8 cellular contexts compared by ENCODE assay signal in the genomic region with DNA sequence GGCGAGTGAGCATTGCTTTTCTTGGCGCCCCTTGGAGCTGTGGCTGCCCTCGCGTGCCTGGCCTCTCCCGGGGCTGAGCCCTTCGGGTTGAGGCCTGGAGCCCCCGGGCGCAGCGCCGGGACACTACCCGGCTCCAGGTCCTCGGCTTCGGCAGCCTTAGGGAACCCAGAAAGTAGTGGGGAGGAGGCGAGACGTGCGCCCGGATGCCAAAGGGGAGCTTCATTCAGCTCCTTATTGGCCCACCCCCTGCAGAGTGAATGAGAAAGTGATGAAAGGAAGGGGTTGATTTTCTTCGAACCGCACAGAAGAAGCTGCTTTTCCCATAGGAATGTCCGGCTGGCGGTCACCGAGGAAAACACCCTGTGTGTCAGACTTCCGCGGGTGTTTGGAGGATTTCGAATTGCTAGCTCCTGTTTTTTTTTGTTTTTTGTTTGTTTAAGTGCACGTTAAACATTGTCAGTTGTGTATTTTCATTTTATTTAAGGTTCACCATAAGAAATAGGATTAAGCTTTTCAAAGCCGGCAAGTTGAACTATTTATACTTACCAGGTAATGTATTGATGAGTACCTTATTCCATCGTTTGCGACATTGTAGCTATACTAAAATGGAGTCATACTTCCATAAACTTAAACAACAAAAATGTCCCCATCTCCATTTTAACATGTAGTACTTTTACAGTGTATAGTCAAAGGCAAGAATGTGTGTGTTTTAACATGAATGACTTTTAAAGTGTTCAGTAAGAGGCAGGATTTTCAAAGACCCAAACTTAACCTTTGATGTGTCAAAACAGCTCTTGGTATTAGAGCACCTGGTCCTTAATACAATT. TPM values are rescaled to one million over a fixed set of nuclear protein-coding genes. Genes with fewer than 3 reads are reported as not detected.
DNase-seq lines count a peak whose midpoint lies in the region; ATAC-seq and TF ChIP-seq lines count a peak whose summit lies in the region.

No MANE protein-coding gene starts in this region.

- peak overlapping the region; percentile 76 for H3K9ac ChIP-seq in NT2/D1 (ENCODE audit: insufficient read length, low read depth)
- peak overlapping the region; percentile 92 for H3K9ac ChIP-seq in skeletal muscle satellite cell (ENCODE audit: low read depth, low read length)

- no peaks in the 10 kb centered on the region for H3K4me1 ChIP-seq in NT2/D1 (ENCODE audit: insufficient read depth, insufficient read length)
- peaks cover 22% of the 10 kb centered on the region for H3K4me1 ChIP-seq in skeletal muscle satellite cell (ENCODE audit: control insufficient read depth, insufficient read depth, low read length)

- H3K4me3 ChIP-seq in NT2/D1 (ENCODE audit: insufficient read length, low read depth) (peak overlapping the region; percentile 36), iPS-11a (ENCODE audit: low read depth, low read length) (peak overlapping the region; percentile 63), skeletal muscle satellite cell (ENCODE audit: low read length) (peak overlapping the region; percentile 76)

- ATAC-seq in GM18505 (IDR thresholded peaks at IDR 0.05; ENCODE audit: unreplicated experiment) (peak; percentile 12), HG02970 (IDR thresholded peaks at IDR 0.05; ENCODE audit: low FRiP score, unreplicated experiment) (peak; percentile 13)

- H3K36me3 ChIP-seq in NT2/D1 (ENCODE audit: insufficient read depth, insufficient read length, low read length) (peaks cover 36% of the 10 kb centered on the region), skeletal muscle satellite cell (ENCODE audit: insufficient read depth, low read length) (peaks cover 37% of the 10 kb centered on the region)

- H3K4me2 ChIP-seq in skeletal muscle satellite cell (ENCODE audit: low read length) = peak overlapping the region; percentile 94

- H3K9me3 ChIP-seq in NT2/D1 (ENCODE audit: insufficient read depth, low read length) (no peaks in the 10 kb centered on the region), skeletal muscle satellite cell (replicated peaks; ENCODE audit: low read length) (no peaks in the 10 kb centered on the region)

- DNase-seq in AG08396 (ENCODE audit: low spot score) (peak; percentile 69), NT2/D1 (ENCODE audit: low read depth, low spot score) (peak; percentile 50), astrocyte of the hippocampus (ENCODE audit: low read depth, low spot score) (peak; percentile 85), NCI-H2196 treated with DMSO at 0.1 percent for 48 hours (lab: John Stamatoyannopoulos, UW; ENCODE audit: unreplicated experiment) (no peak)

- H3K27me3 ChIP-seq in NT2/D1 (ENCODE audit: insufficient read depth, insufficient read length) (no peaks in the 10 kb centered on the region), skeletal muscle satellite cell (ENCODE audit: control insufficient read depth, insufficient read depth, low read length) (no peaks in the 10 kb centered on the region)

- no peak for TF ChIP-seq POLR2A in GM18505 (IDR thresholded peaks at IDR 0.05; ENCODE audit: borderline replicate concordance, extremely low read depth, insufficient read depth, insufficient read length)

RNA-seq across cellular contexts. Expression of a gene that starts 0.9 kb away (rescaled TPM):
- total RNA-seq in skeletal muscle satellite cell (2012; rRNA removed) = 634 and 847 TPM in 2 replicates

RNA-seq across cellular contexts. Expression of a gene that starts 48.3 kb away (rescaled TPM):
- total RNA-seq in skeletal muscle satellite cell (2012; rRNA removed) = 20.1 and 23.1 TPM in 2 replicates

RNA-seq across cellular contexts. Expression of a gene that starts 58.5 kb away (rescaled TPM):
- total RNA-seq in skeletal muscle satellite cell (2012; rRNA removed) = 20.1 and 25.3 TPM in 2 replicates
